Comparison of ENCODE assay signal across 1 cellular context in genomic region chr14:100306506-100307214, GRCh38.
TF ChIP-seq lines count a peak whose summit lies in the region.

No MANE protein-coding gene starts in this region.

TF ChIP-seq in HEK293, 187 proteins besides CTCF, POLR2A, EP300 and RAD21 (continued from another document):
- TF ChIP-seq ZBTB11 (tag by site-specific recombination; conservative IDR thresholded peaks at IDR 0.05; ENCODE audit: low read depth): 0 out of 2 replicates have a peak, but pooled peaks have one; percentile 24
- TF ChIP-seq BCL11B (tag by site-specific recombination; IDR thresholded peaks at IDR 0.05; ENCODE audit: low read depth): peak; percentile 36; the same call in 1 of the 2 replicates
- TF ChIP-seq PRDM10 (tag by site-specific recombination; IDR thresholded peaks at IDR 0.05): peak; percentile 39; the same call in 1 of the 2 replicates
- peak; percentile 78; the same call in 1 of the 2 replicates for TF ChIP-seq ZNF16 (tag by site-specific recombination; IDR thresholded peaks at IDR 0.05; ENCODE audit: low read depth)
- TF ChIP-seq ZXDB (tag by site-specific recombination; IDR thresholded peaks at IDR 0.05): 0 out of 2 replicates have a peak, but pooled peaks have one; percentile 42
- 0 out of 2 replicates have a peak, but pooled peaks have one; percentile 17 for TF ChIP-seq INSM2 (tag by site-specific recombination; IDR thresholded peaks at IDR 0.05)
- peak; percentile 68 for TF ChIP-seq GLIS2 (tag by site-specific recombination; IDR thresholded peaks at IDR 0.05)
- TF ChIP-seq ZNF341 (tag by site-specific recombination; IDR thresholded peaks at IDR 0.05; ENCODE audit: low read depth): peak; percentile 92
- TF ChIP-seq ZNF843 (tag by site-specific recombination; IDR thresholded peaks at IDR 0.05): peak; percentile 34; the same call in 1 of the 2 replicates
- TF ChIP-seq ZNF18 (tag by site-specific recombination; IDR thresholded peaks at IDR 0.05): no peak
- peak; percentile 62; the same call in 1 of the 2 replicates for TF ChIP-seq ZNF501 (tag by site-specific recombination; IDR thresholded peaks at IDR 0.05)
- peak; percentile 52; the same call in 1 of the 2 replicates for TF ChIP-seq ZFP69B (tag by site-specific recombination; IDR thresholded peaks at IDR 0.05)
- no peak for TF ChIP-seq ZNF596 (tag by site-specific recombination; IDR thresholded peaks at IDR 0.05)
- peak; percentile 73; the same call in 1 of the 2 replicates for TF ChIP-seq ZNF600 (tag by site-specific recombination; IDR thresholded peaks at IDR 0.05)
- no peak for TF ChIP-seq ZNF112 (tag by site-specific recombination; IDR thresholded peaks at IDR 0.05)
- TF ChIP-seq ZBTB7A (tag by site-specific recombination; IDR thresholded peaks at IDR 0.05; ENCODE audit: low read depth): peak; percentile 83; the same call in 1 of the 2 replicates
- 0 out of 2 replicates have a peak, but pooled peaks have one; percentile 7 for TF ChIP-seq EGR2 (tag by site-specific recombination; IDR thresholded peaks at IDR 0.05; ENCODE audit: low read depth)
- peak; percentile 81 for TF ChIP-seq ZNF335 (tag by site-specific recombination; conservative IDR thresholded peaks at IDR 0.05)
- 0 out of 2 replicates have a peak, but pooled peaks have one; percentile 71 for TF ChIP-seq ZNF391 (tag by site-specific recombination; IDR thresholded peaks at IDR 0.05; ENCODE audit: borderline replicate concordance, low read depth)
- TF ChIP-seq ZNF777 (tag by site-specific recombination; IDR thresholded peaks at IDR 0.05; ENCODE audit: borderline replicate concordance): no peak
- peak; percentile 68; the same call in 1 of the 2 replicates for TF ChIP-seq ZBTB8A (tag by site-specific recombination; IDR thresholded peaks at IDR 0.05)
- TF ChIP-seq ZEB2 (tag by site-specific recombination; IDR thresholded peaks at IDR 0.05): peak; percentile 42; the same call in 1 of the 2 replicates
- 0 out of 2 replicates have a peak, but pooled peaks have one; percentile 11 for TF ChIP-seq PBX3 (CRISPR knock-in tag; IDR thresholded peaks at IDR 0.05)
- peak; percentile 26; the same call in 1 of the 2 replicates for TF ChIP-seq SP3 (tag by site-specific recombination; IDR thresholded peaks at IDR 0.05)
- TF ChIP-seq ZFP41 (tag by site-specific recombination; IDR thresholded peaks at IDR 0.05; ENCODE audit: borderline replicate concordance): no peak
- peak; percentile 21; the same call in 1 of the 2 replicates for TF ChIP-seq ZIC2 (tag by site-specific recombination; IDR thresholded peaks at IDR 0.05)
- TF ChIP-seq ZNF548 (tag by site-specific recombination; IDR thresholded peaks at IDR 0.05): no peak
- no peak for TF ChIP-seq ZNF239 (tag by site-specific recombination; IDR thresholded peaks at IDR 0.05)
- no peak for TF ChIP-seq ZFP3 (tag by site-specific recombination; IDR thresholded peaks at IDR 0.05; ENCODE audit: low read depth)
- TF ChIP-seq GLIS1 (tag by site-specific recombination; IDR thresholded peaks at IDR 0.05): 0 out of 2 replicates have a peak, but pooled peaks have one; percentile 27
- peak; percentile 64; the same call in 1 of the 2 replicates for TF ChIP-seq SP7 (tag by site-specific recombination; IDR thresholded peaks at IDR 0.05)
- no peak for TF ChIP-seq ZNF707 (tag by site-specific recombination; IDR thresholded peaks at IDR 0.05)
- TF ChIP-seq ZNF76 (tag by site-specific recombination; IDR thresholded peaks at IDR 0.05; ENCODE audit: borderline replicate concordance, low read depth): peak; percentile 30; the same call in 1 of the 2 replicates
- TF ChIP-seq SP2 (tag by site-specific recombination; IDR thresholded peaks at IDR 0.05): no peak
- no peak for TF ChIP-seq MZF1 (tag by site-specific recombination; IDR thresholded peaks at IDR 0.05; ENCODE audit: borderline replicate concordance)
- peak; percentile 46; the same call in 1 of the 2 replicates for TF ChIP-seq KLF8 (tag by site-specific recombination; IDR thresholded peaks at IDR 0.05)
